In the genomic region with DNA sequence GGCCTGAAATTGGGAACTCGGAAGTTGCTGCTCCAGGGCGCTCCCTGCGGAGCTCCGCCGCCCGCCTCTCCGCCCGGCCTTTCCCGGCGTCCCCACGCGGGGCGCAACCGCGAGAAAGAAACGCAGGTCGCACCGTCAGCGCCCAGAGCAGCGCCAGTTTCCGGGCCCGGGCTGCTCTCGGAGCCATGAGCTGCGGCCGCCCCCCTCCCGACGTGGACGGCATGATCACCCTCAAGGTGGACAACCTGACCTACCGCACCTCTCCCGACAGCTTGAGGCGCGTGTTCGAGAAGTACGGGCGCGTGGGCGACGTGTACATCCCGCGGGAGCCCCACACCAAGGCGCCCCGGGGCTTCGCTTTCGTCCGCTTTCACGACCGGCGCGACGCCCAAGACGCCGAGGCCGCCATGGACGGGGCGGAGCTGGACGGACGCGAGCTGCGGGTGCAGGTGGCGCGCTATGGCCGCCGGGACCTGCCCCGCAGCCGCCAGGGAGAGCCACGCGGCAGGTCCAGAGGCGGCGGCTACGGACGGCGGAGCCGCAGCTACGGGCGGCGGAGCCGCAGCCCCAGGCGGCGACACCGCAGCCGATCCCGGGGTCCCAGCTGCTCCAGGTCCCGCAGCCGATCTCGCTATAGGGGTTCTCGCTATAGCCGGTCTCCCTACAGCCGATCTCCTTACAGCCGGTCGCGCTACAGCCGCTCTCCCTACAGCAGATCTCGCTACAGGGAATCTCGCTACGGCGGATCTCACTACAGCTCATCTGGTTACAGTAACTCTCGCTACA, we compare ENCODE assay signal across 8 cellular contexts. TPM values are rescaled to one million over a fixed set of nuclear protein-coding genes. Genes with fewer than 3 reads are reported as not detected.
DNase-seq lines count a peak whose midpoint lies in the region; ATAC-seq and TF ChIP-seq lines count a peak whose summit lies in the region.

No MANE protein-coding gene starts in this region.

- peak overlapping the region; percentile 98 for H3K4me3 Mint-ChIP-seq in neural crest cell

- H3K27ac ChIP-seq in HUES64 (ENCODE audit: low read depth, low read length) (peak overlapping the region; percentile 53; the same call in 1 of the 2 replicates), subcutaneous abdominal adipose tissue (ENCODE audit: low read depth, low read length) (peak overlapping the region; percentile 71)

- ATAC-seq in GM21515 (IDR thresholded peaks at IDR 0.05; ENCODE audit: unreplicated experiment) = peak; percentile 61

- DNase-seq in DMS79 treated with DMSO at 0.1 percent for 48 hours (lab: John Stamatoyannopoulos, UW) = peak; percentile 68
- peak; percentile 83 for DNase-seq in RKO (ENCODE audit: low spot score)
- DNase-seq in activated effector memory CD4-positive, alpha-beta T cell treated with Interleukin-2 at 50 U/mL for 16 hours = peak; percentile 71
- peak; percentile 75 for DNase-seq in fibroblast of villous mesenchyme (ENCODE audit: low read depth)
- peak; percentile 73 for DNase-seq in neural crest cell (ENCODE audit: low read depth, low spot score)

- H3K9ac ChIP-seq in HUES64 (ENCODE audit: low read depth, low read length) (peak overlapping the region; percentile 85), subcutaneous abdominal adipose tissue (ENCODE audit: low read length in 5 of 5) (peak overlapping the region; percentile 77 to 97 (median 79))

- H3K27ac Mint-ChIP-seq in neural crest cell (ENCODE audit: unreplicated experiment) = peak overlapping the region; percentile 98

- no peaks in the 10 kb centered on the region for H3K9me3 Mint-ChIP-seq in neural crest cell

- H3K27me3 Mint-ChIP-seq in neural crest cell (ENCODE audit: low read depth) = no peaks in the 10 kb centered on the region

- no peaks in the 10 kb centered on the region for H3K9me3 ChIP-seq in HUES64 (ENCODE audit: insufficient read depth, low read depth, low read length)
- no peaks in the 10 kb centered on the region for H3K9me3 ChIP-seq in subcutaneous abdominal adipose tissue (ENCODE audit: control insufficient read depth in 5 of 5, low read length in 5 of 5)

- peak overlapping the region; percentile 79 for H3K4me3 ChIP-seq in HUES64 (ENCODE audit: low read length)
- peak overlapping the region; percentile 70 for H3K4me3 ChIP-seq in fibroblast of villous mesenchyme (ENCODE audit: low read depth, low read length)
- H3K4me3 ChIP-seq in subcutaneous abdominal adipose tissue (ENCODE audit: low read depth in 1 of 5, low read length in 5 of 5) = peak overlapping the region; percentile 87 to 100 (median 99)

- peaks cover 8% of the 10 kb centered on the region for H3K36me3 Mint-ChIP-seq in neural crest cell (ENCODE audit: low read depth)

- WGBS in HUES64 = under 1% methylated on average over 97 of the region's 97 CpGs

- TF ChIP-seq CTCF in fibroblast of villous mesenchyme (IDR thresholded peaks at IDR 0.05; ENCODE audit: insufficient read depth, low read depth, low read length) (peak; percentile 61), neural crest cell (conservative IDR thresholded peaks at IDR 0.05) (peak; percentile 67)

- H3K4me1 ChIP-seq in HUES64 (ENCODE audit: insufficient read depth, low read length) (peaks cover 14% of the 10 kb centered on the region), subcutaneous abdominal adipose tissue (ENCODE audit: control insufficient read depth in 5 of 5, insufficient read depth in 5 of 5, low read length in 5 of 5) (peaks cover 2 to 28% (median 25%) of the 10 kb centered on the region in 5 donors)

- H3K36me3 ChIP-seq in HUES64 (ENCODE audit: insufficient read depth, low read length) = no peaks in the 10 kb centered on the region
- H3K36me3 ChIP-seq in subcutaneous abdominal adipose tissue (ENCODE audit: control insufficient read depth in 5 of 5, insufficient read depth in 5 of 5, low read length in 5 of 5) = no peaks in the 10 kb centered on the region

- H3K4me1 Mint-ChIP-seq in neural crest cell = peaks cover 37% of the 10 kb centered on the region

- H3K27me3 ChIP-seq in HUES64 (ENCODE audit: insufficient read depth, low read length) = no peaks in the 10 kb centered on the region
- no peaks in the 10 kb centered on the region for H3K27me3 ChIP-seq in subcutaneous abdominal adipose tissue (ENCODE audit: control insufficient read depth in 5 of 5, insufficient read depth in 4 of 5, low read length in 5 of 5)

RNA-seq across cellular contexts. Expression of a gene that starts 0.5 kb away (rescaled TPM):
- 15.9 TPM for polyA plus RNA-seq in HUES64 (2013, experiment 1 of 2)
- polyA plus RNA-seq in HUES64 (2013, experiment 2 of 2) = 14.3 TPM
- total RNA-seq in fibroblast of villous mesenchyme (17.4 and 19.0 TPM in 2 replicates), neural crest cell (32.5 and 40.4 TPM in 2 replicates)

RNA-seq across cellular contexts. Expression of a gene that starts 18.0 kb away (rescaled TPM):
- polyA plus RNA-seq in HUES64 (2013, experiment 1 of 2) = not detected
- polyA plus RNA-seq in HUES64 (2013, experiment 2 of 2) = not detected
- total RNA-seq in fibroblast of villous mesenchyme = not detected in 2 replicates
- not detected in 2 replicates for total RNA-seq in neural crest cell

RNA-seq across cellular contexts. Expression of a gene that starts 22.4 kb away (rescaled TPM):
- 1.5 TPM for polyA plus RNA-seq in HUES64 (2013, experiment 1 of 2)
- 2.2 TPM for polyA plus RNA-seq in HUES64 (2013, experiment 2 of 2)
- total RNA-seq in fibroblast of villous mesenchyme = 20.3 and 40.6 TPM in 2 replicates
- total RNA-seq in neural crest cell = 12.3 and 12.5 TPM in 2 replicates

RNA-seq across cellular contexts. Expression of a gene that starts 42.2 kb away (rescaled TPM):
- not detected for polyA plus RNA-seq in HUES64 (2013, experiment 1 of 2)
- not detected for polyA plus RNA-seq in HUES64 (2013, experiment 2 of 2)
- not detected in 2 replicates for total RNA-seq in fibroblast of villous mesenchyme
- total RNA-seq in neural crest cell = not detected in 2 replicates

Comparison
In these comparisons a context has a peak if more than half of its experiments do, and no peak if none do; other contexts are left out.
1. Peak in every context shown above with its lines: DNase-seq, ATAC-seq, H3K4me3 ChIP-seq and H3K27ac ChIP-seq.